Comparison of ENCODE assay signal across 8 cellular contexts in genomic region chr15:80999623-81000036, GRCh38. TPM values are rescaled to one million over a fixed set of nuclear protein-coding genes. Genes with fewer than 3 reads are reported as not detected.
DNase-seq lines count a peak whose midpoint lies in the region; ATAC-seq, FAIRE-seq and TF ChIP-seq lines count a peak whose summit lies in the region.

No MANE protein-coding gene starts in this region.

- FAIRE-seq in GM12891 (lab: Jason Lieb, UNC): peak; percentile 88

- H3K27ac Mint-ChIP-seq in effector memory CD8-positive, alpha-beta T cell: peak overlapping the region; percentile 95 to 97
- H3K27ac Mint-ChIP-seq in progenitor cell of endocrine pancreas: peak overlapping the region; percentile 94

- TF ChIP-seq CTCF in progenitor cell of endocrine pancreas (IDR thresholded peaks at IDR 0.05; ENCODE audit: unreplicated experiment): no peak

- H3K4me1 Mint-ChIP-seq in effector memory CD8-positive, alpha-beta T cell (ENCODE audit: low read depth in 2 of 2): peaks cover 32% of the 10 kb centered on the region in 2 donors
- H3K4me1 Mint-ChIP-seq in progenitor cell of endocrine pancreas (ENCODE audit: low read depth): peaks cover 11% of the 10 kb centered on the region

- DNase-seq in GM12891 (ENCODE audit: insufficient read length, low spot score) (no peak), progenitor cell of endocrine pancreas (ENCODE audit: low spot score, unreplicated experiment) (no peak), NCI-H1694 treated with DMSO at 0.1 percent for 48 hours (lab: John Stamatoyannopoulos, UW) (no peak), iPS-NIHi11 (ENCODE audit: low spot score) (no peak), EL (no peak)
- peak; percentile 58 for DNase-seq in activated CD4-positive, CD25-positive, alpha-beta regulatory T cell treated with anti-CD3 and anti-CD28 coated beads, Interleukin-2, amount 50 U/mL, for 72 hours
- peak in 2 of 3 experiments; percentile 18 to 26 for DNase-seq in effector memory CD8-positive, alpha-beta T cell

- TF ChIP-seq POLR2A in GM12891 (IDR thresholded peaks at IDR 0.05; ENCODE audit: low read depth, low read length): peak; percentile 34; the same call in 1 of the 2 replicates

- H3K4me3 Mint-ChIP-seq in effector memory CD8-positive, alpha-beta T cell: peak overlapping the region; percentile 92
- peak overlapping the region; percentile 93 for H3K4me3 Mint-ChIP-seq in progenitor cell of endocrine pancreas (ENCODE audit: low read depth)

- ATAC-seq in HG03280 (IDR thresholded peaks at IDR 0.05; ENCODE audit: unreplicated experiment): peak; percentile 23
- ATAC-seq in effector memory CD8-positive, alpha-beta T cell (replicated peaks): no peak

- no peaks in the 10 kb centered on the region for H3K27me3 Mint-ChIP-seq in effector memory CD8-positive, alpha-beta T cell
- no peaks in the 10 kb centered on the region for H3K27me3 Mint-ChIP-seq in progenitor cell of endocrine pancreas

- no peaks in the 10 kb centered on the region for H3K9me3 Mint-ChIP-seq in effector memory CD8-positive, alpha-beta T cell
- no peaks in the 10 kb centered on the region for H3K9me3 Mint-ChIP-seq in progenitor cell of endocrine pancreas (ENCODE audit: low read depth)

- H3K36me3 Mint-ChIP-seq in effector memory CD8-positive, alpha-beta T cell (ENCODE audit: insufficient read depth): peaks cover 43% of the 10 kb centered on the region
- peaks cover 8% of the 10 kb centered on the region for H3K36me3 Mint-ChIP-seq in progenitor cell of endocrine pancreas (ENCODE audit: insufficient read depth)

TF ChIP-seq in GM12891, 5 proteins besides CTCF, POLR2A, EP300 and RAD21:
- TF ChIP-seq PAX5 (IDR thresholded peaks at IDR 0.05; ENCODE audit: insufficient read depth, low read length, severe bottlenecking) (no peak), TAF1 (IDR thresholded peaks at IDR 0.05; ENCODE audit: low read depth, low read length) (0 out of 2 replicates have a peak, but pooled peaks have one; percentile 6), POLR2AphosphoS5 (IDR thresholded peaks at IDR 0.05; ENCODE audit: low read depth, low read length) (peak; percentile 53; the same call in 1 of the 2 replicates), SPI1 (IDR thresholded peaks at IDR 0.05; ENCODE audit: low read depth, low read length) (peak; percentile 47; the same call in 1 of the 2 replicates)

RNA-seq across cellular contexts. Expression of gene TLNRD1, which starts 1.1 kb away (rescaled TPM):
- 6.8 TPM for polyA plus RNA-seq in GM12891 (2012; ENCODE audit: low read depth, missing spikeins)
- 14.9 and 15.7 TPM in 2 replicates for total RNA-seq in progenitor cell of endocrine pancreas

RNA-seq across cellular contexts. Expression of gene MESD, which starts 10.0 kb away (rescaled TPM):
- polyA plus RNA-seq in GM12891 (2012; ENCODE audit: low read depth, missing spikeins): 12.6 TPM
- total RNA-seq in progenitor cell of endocrine pancreas: 39.2 and 42.6 TPM in 2 replicates

Comparison
In these comparisons a context has a peak if more than half of its experiments do, and no peak if none do; other contexts are left out.
1. DNase-seq: peak in activated CD4-positive, CD25-positive, alpha-beta regulatory T cell treated with anti-CD3 and anti-CD28 coated beads, Interleukin-2, amount 50 U/mL, for 72 hours (single experiment) and effector memory CD8-positive, alpha-beta T cell (2 of 3); none in GM12891 (single experiment), progenitor cell of endocrine pancreas (single experiment), NCI-H1694 treated with DMSO at 0.1 percent for 48 hours (single experiment), iPS-NIHi11 (single experiment) and EL (single experiment).